7 cellular contexts compared by ENCODE assay signal in genomic region chr4:38665846-38666490, GRCh38. TPM values are rescaled to one million over a fixed set of nuclear protein-coding genes. Genes with fewer than 3 reads are reported as not detected.
DNase-seq lines count a peak whose midpoint lies in the region; ATAC-seq, FAIRE-seq and TF ChIP-seq lines count a peak whose summit lies in the region.

No MANE protein-coding gene starts in this region.

- TF ChIP-seq CTCF in keratinocyte (optimal IDR thresholded peaks at IDR 0.05 in 1 of 3, IDR thresholded peaks at IDR 0.05 in 1 of 3, conservative IDR thresholded peaks at IDR 0.05 in 1 of 3; ENCODE audit: extremely low read depth in 1 of 3, insufficient read depth in 2 of 3, low read length in 3 of 3) (no peak), stomach (IDR thresholded peaks at IDR 0.05) (no peak)

- H3K79me2 ChIP-seq in keratinocyte (ENCODE audit: control insufficient read depth, insufficient read depth, low read length), result peaks cover 64% of the 10 kb centered on the region

- H3K4me2 ChIP-seq in keratinocyte (ENCODE audit: control insufficient read depth, extremely low read depth, insufficient read depth, low read depth, low read length), result peak overlapping the region; percentile 98

- H3K4me3 Mint-ChIP-seq in activated naive CD8-positive, alpha-beta T cell treated with anti-CD3 and anti-CD28 coated beads, Interleukin-2, amount 50 U/mL, for 24 hours, result peak overlapping the region; percentile 87

- H3K4me3 ChIP-seq in HUES6 (ENCODE audit: low read depth, low read length), result peak overlapping the region; percentile 70
- peak overlapping the region; percentile 81 to 95 (median 85) for H3K4me3 ChIP-seq in keratinocyte (ENCODE audit: control insufficient read depth in 2 of 3, extremely low read depth in 1 of 3, insufficient read depth in 2 of 3, low read depth in 1 of 3, low read length in 3 of 3)
- H3K4me3 ChIP-seq in stomach, result peak overlapping the region; percentile 60 to 99 (median 86)

- H3K27me3 ChIP-seq in HUES6 (ENCODE audit: control insufficient read depth, insufficient read depth, low read length), result peaks cover 20% of the 10 kb centered on the region
- no peaks in the 10 kb centered on the region for H3K27me3 ChIP-seq in keratinocyte (ENCODE audit: control insufficient read depth, extremely low read depth, insufficient read depth, low read length)
- H3K27me3 ChIP-seq in stomach, result no peaks in the 10 kb centered on the region

- H3K4me1 ChIP-seq in HUES6 (ENCODE audit: control insufficient read depth, insufficient read depth, low read length) (peaks cover 53% of the 10 kb centered on the region), keratinocyte (ENCODE audit: control insufficient read depth, extremely low read depth, insufficient read depth, low read length) (peaks cover 30% of the 10 kb centered on the region), stomach (peaks cover 36 to 68% (median 58%) of the 10 kb centered on the region in 4 donors)

- H3K27ac Mint-ChIP-seq in activated naive CD8-positive, alpha-beta T cell treated with anti-CD3 and anti-CD28 coated beads, Interleukin-2, amount 50 U/mL, for 24 hours, result peak overlapping the region; percentile 84

- TF ChIP-seq POLR2A in stomach (IDR thresholded peaks at IDR 0.05) (no peak), GM12892 (IDR thresholded peaks at IDR 0.05; ENCODE audit: low read depth, low read length) (no peak)

- intact Hi-C loops in stomach (cut with DNase I; ENCODE audit: low total_unique reads), result no loop called here

- no peaks in the 10 kb centered on the region for H3K36me3 Mint-ChIP-seq in activated naive CD8-positive, alpha-beta T cell treated with anti-CD3 and anti-CD28 coated beads, Interleukin-2, amount 50 U/mL, for 24 hours (ENCODE audit: low read depth)

- FAIRE-seq in keratinocyte (lab: Jason Lieb, UNC) (peak; percentile 26), GM12892 (lab: Jason Lieb, UNC) (no peak)

- dilution Hi-C loops in keratinocyte (cut with MboI; ENCODE audit: extremely low pct_ligation_motif_present, low sequenced_read_pairs), result no loop called here

- no peak overlapping the region for H2AFZ ChIP-seq in keratinocyte (ENCODE audit: control insufficient read depth, low read length)

- no peak overlapping the region for H3K9ac ChIP-seq in HUES6 (ENCODE audit: low read length)
- peak overlapping the region; percentile 95 for H3K9ac ChIP-seq in keratinocyte (ENCODE audit: control insufficient read depth, extremely low read depth, insufficient read depth, low read length)

- TF ChIP-seq EP300 in stomach (IDR thresholded peaks at IDR 0.05), result no peak

- H3K27me3 Mint-ChIP-seq in activated naive CD8-positive, alpha-beta T cell treated with anti-CD3 and anti-CD28 coated beads, Interleukin-2, amount 50 U/mL, for 24 hours, result no peaks in the 10 kb centered on the region

- H3K9me3 Mint-ChIP-seq in activated naive CD8-positive, alpha-beta T cell treated with anti-CD3 and anti-CD28 coated beads, Interleukin-2, amount 50 U/mL, for 24 hours, result peaks cover 2% of the 10 kb centered on the region

- H3K36me3 ChIP-seq in HUES6 (ENCODE audit: control insufficient read depth, insufficient read depth, low read length) (no peaks in the 10 kb centered on the region), keratinocyte (ENCODE audit: control insufficient read depth in 2 of 2, extremely low read depth in 1 of 2, insufficient read depth in 2 of 2, low read length in 2 of 2) (peaks cover 0 to 8% of the 10 kb centered on the region in 2 experiments), stomach (no peaks in the 10 kb centered on the region)

- H3K9me3 ChIP-seq in HUES6 (ENCODE audit: control insufficient read depth, insufficient read depth, low read depth, low read length), result no peaks in the 10 kb centered on the region
- H3K9me3 ChIP-seq in keratinocyte (ENCODE audit: control insufficient read depth, low read depth, low read length), result no peaks in the 10 kb centered on the region
- H3K9me3 ChIP-seq in stomach, result no peaks in the 10 kb centered on the region

- H3K9me1 ChIP-seq in keratinocyte (ENCODE audit: control insufficient read depth, extremely low read depth, insufficient read depth, low read length), result peaks cover 5% of the 10 kb centered on the region

- no peak for DNase-seq in activated naive CD8-positive, alpha-beta T cell treated with anti-CD3 and anti-CD28 coated beads, Interleukin-2, amount 50 U/mL, for 24 hours
- DNase-seq in keratinocyte (ENCODE audit: low read depth, low spot score) (no peak), stomach (no peak), GM12892 (ENCODE audit: insufficient read length) (no peak), NCI-H345 treated with DMSO at 0.1 percent for 48 hours (lab: John Stamatoyannopoulos, UW; ENCODE audit: unreplicated experiment) (no peak)
- DNase-seq in activated CD4-positive, CD25-positive, alpha-beta regulatory T cell (lab: John Stamatoyannopoulos, UW), result no peak

- peaks cover 3% of the 10 kb centered on the region for H4K20me1 ChIP-seq in keratinocyte (ENCODE audit: control insufficient read depth, extremely low read depth, insufficient read depth, low read length)

- H3K27ac ChIP-seq in HUES6 (ENCODE audit: low read depth, low read length) (peak overlapping the region; percentile 79; the same call in 1 of the 2 replicates), keratinocyte (ENCODE audit: control insufficient read depth, insufficient read depth, low read length) (peak overlapping the region; percentile 97), stomach (peak overlapping the region in 4 of 5 donors; percentile 97 to 100 (median 100))

- peaks cover 75% of the 10 kb centered on the region for H3K4me1 Mint-ChIP-seq in activated naive CD8-positive, alpha-beta T cell treated with anti-CD3 and anti-CD28 coated beads, Interleukin-2, amount 50 U/mL, for 24 hours

- WGBS in stomach, 5 donors, result 7 to 13% (median 9%) methylated on average over 5 of the region's 5 CpGs

- no peak for ATAC-seq in activated naive CD8-positive, alpha-beta T cell treated with anti-CD3 and anti-CD28 coated beads, Interleukin-2, amount 50 U/mL, for 24 hours

RNA-seq across cellular contexts. Expression of gene KLF3, which starts 2.0 kb away (rescaled TPM):
- polyA plus RNA-seq in keratinocyte, result 22.2 to 39.9 TPM (median 25.5 TPM) in 3 replicates
- polyA plus RNA-seq in keratinocyte (2011; ENCODE audit: low read depth), result 48.0 TPM
- polyA plus RNA-seq in keratinocyte (2011; cell fraction: cytosol; rRNA removed), result 17.6 and 30.3 TPM in 2 replicates
- 43.3 and 53.0 TPM in 2 replicates for polyA plus RNA-seq in keratinocyte (2011; cell fraction: nucleus; rRNA removed)
- polyA plus RNA-seq in keratinocyte (2012; ENCODE audit: low replicate concordance), result 19.9 and 73.1 TPM in 2 replicates
- 21.6 to 85.9 TPM (median 61.8 TPM) in 3 replicates for polyA minus RNA-seq in keratinocyte
- polyA minus RNA-seq in keratinocyte (2011; cell fraction: cytosol; rRNA and poly(A)+ RNA removed), result 24.0 TPM
- polyA minus RNA-seq in keratinocyte (2011; cell fraction: nucleus; rRNA and poly(A)+ RNA removed), result 65.7 and 106 TPM in 2 replicates
- 100 to 1,000 TPM in 2 of 5 donors, 10 to 100 TPM in 3; 46.4 to 113 (median 79.1) TPM for total RNA-seq in stomach
- 10 to 100 TPM; 13.0 to 45.1 (median 13.5) TPM for polyA plus RNA-seq in stomach
- polyA plus RNA-seq in GM12892 (2012; ENCODE audit: missing spikeins), result 3.3 TPM
